ENCODE assay signal across 1 cellular context in the genomic region with DNA sequence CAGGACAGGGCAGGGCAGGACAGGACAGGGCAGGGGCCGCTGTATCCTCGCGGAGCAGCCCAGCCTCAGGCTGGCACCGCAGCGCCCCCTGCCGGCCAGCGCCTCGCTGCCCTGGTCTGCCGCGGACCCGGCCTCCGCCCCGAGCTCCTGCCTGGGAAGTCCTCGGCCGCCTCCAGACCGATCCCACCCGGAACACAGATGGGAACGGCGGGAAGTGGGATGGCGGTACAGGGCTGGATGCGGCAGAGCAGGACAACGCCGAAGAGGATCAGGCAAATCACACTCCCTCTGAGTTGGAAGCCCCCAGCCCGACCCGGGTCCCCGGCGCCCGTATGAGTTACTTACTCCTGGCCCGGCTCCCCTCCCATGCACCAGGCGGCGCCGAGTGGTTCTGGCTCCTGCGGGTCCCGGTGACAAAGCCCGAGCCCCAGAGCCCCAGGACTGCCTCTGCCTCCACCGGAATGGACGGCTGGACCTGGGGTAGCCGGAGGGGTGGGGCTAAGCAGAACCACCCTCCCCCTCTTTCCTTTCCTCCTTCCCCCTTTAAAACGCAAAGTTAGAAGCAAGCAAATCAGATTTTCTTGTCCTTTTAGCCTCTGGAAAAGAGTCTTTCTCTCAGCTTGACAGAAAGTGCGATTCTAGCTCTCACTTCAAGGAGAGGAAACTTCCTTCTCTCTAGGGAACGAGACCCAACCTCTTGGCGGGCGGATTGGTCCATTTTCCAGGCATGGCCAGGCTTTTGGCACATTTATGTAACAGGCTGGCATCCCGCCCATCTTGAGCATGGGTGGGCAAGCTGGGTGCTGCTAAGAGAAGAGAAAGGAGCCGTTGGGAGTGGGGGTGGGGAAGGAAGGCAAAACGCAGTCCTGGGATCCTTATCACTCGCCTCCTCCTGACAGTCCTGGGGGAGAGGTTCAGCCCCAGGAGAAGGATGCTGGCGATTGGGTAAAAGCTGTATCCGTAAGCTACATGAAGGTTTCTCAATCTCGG.
TF ChIP-seq lines count a peak whose summit lies in the region.

TP53I3 (minus strand) TSS at position 449 of the 990 bp plus-strand sequence. CDS start 508 bp downstream, outside the sequence.

TF ChIP-seq in WTC11, 78 proteins besides CTCF, POLR2A, EP300 and RAD21 (continued from another document and continues in another):
- TF ChIP-seq, protein P1, sequence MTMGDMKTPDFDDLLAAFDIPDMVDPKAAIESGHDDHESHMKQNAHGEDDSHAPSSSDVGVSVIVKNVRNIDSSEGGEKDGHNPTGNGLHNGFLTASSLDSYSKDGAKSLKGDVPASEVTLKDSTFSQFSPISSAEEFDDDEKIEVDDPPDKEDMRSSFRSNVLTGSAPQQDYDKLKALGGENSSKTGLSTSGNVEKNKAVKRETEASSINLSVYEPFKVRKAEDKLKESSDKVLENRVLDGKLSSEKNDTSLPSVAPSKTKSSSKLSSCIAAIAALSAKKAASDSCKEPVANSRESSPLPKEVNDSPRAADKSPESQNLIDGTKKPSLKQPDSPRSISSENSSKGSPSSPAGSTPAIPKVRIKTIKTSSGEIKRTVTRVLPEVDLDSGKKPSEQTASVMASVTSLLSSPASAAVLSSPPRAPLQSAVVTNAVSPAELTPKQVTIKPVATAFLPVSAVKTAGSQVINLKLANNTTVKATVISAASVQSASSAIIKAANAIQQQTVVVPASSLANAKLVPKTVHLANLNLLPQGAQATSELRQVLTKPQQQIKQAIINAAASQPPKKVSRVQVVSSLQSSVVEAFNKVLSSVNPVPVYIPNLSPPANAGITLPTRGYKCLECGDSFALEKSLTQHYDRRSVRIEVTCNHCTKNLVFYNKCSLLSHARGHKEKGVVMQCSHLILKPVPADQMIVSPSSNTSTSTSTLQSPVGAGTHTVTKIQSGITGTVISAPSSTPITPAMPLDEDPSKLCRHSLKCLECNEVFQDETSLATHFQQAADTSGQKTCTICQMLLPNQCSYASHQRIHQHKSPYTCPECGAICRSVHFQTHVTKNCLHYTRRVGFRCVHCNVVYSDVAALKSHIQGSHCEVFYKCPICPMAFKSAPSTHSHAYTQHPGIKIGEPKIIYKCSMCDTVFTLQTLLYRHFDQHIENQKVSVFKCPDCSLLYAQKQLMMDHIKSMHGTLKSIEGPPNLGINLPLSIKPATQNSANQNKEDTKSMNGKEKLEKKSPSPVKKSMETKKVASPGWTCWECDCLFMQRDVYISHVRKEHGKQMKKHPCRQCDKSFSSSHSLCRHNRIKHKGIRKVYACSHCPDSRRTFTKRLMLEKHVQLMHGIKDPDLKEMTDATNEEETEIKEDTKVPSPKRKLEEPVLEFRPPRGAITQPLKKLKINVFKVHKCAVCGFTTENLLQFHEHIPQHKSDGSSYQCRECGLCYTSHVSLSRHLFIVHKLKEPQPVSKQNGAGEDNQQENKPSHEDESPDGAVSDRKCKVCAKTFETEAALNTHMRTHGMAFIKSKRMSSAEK (CRISPR knock-in tag; IDR thresholded peaks at IDR 0.05; ENCODE audit: borderline replicate concordance): no peak
- TF ChIP-seq SOX15 (CRISPR knock-in tag; IDR thresholded peaks at IDR 0.05): no peak
- 0 out of 2 replicates have a peak, but pooled peaks have one; percentile 3 for TF ChIP-seq MAX (CRISPR knock-in tag; IDR thresholded peaks at IDR 0.05)
- TF ChIP-seq AFF4 (CRISPR knock-in tag; IDR thresholded peaks at IDR 0.05; ENCODE audit: borderline replicate concordance): no peak
- TF ChIP-seq TP53 (CRISPR knock-in tag; IDR thresholded peaks at IDR 0.05): no peak
- TF ChIP-seq SP1 (CRISPR knock-in tag; conservative IDR thresholded peaks at IDR 0.05): peak; percentile 50
- TF ChIP-seq, protein P2, sequence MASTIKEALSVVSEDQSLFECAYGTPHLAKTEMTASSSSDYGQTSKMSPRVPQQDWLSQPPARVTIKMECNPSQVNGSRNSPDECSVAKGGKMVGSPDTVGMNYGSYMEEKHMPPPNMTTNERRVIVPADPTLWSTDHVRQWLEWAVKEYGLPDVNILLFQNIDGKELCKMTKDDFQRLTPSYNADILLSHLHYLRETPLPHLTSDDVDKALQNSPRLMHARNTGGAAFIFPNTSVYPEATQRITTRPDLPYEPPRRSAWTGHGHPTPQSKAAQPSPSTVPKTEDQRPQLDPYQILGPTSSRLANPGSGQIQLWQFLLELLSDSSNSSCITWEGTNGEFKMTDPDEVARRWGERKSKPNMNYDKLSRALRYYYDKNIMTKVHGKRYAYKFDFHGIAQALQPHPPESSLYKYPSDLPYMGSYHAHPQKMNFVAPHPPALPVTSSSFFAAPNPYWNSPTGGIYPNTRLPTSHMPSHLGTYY (CRISPR knock-in tag; IDR thresholded peaks at IDR 0.05): no peak
- no peak for TF ChIP-seq JAZF1 (CRISPR knock-in tag; IDR thresholded peaks at IDR 0.05)
- no peak for TF ChIP-seq ZNF219 (CRISPR knock-in tag; IDR thresholded peaks at IDR 0.05; ENCODE audit: borderline replicate concordance)
- TF ChIP-seq HMGA2 (CRISPR knock-in tag; IDR thresholded peaks at IDR 0.05): no peak
- TF ChIP-seq NR1H2 (CRISPR knock-in tag; IDR thresholded peaks at IDR 0.05): no peak
- TF ChIP-seq TEAD1 (CRISPR knock-in tag; IDR thresholded peaks at IDR 0.05): no peak; the same call in 1 of the 2 replicates
- TF ChIP-seq, protein P3, sequence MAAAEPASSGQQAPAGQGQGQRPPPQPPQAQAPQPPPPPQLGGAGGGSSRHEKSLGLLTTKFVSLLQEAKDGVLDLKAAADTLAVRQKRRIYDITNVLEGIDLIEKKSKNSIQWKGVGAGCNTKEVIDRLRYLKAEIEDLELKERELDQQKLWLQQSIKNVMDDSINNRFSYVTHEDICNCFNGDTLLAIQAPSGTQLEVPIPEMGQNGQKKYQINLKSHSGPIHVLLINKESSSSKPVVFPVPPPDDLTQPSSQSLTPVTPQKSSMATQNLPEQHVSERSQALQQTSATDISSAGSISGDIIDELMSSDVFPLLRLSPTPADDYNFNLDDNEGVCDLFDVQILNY (CRISPR knock-in tag; IDR thresholded peaks at IDR 0.05): no peak
- TF ChIP-seq MYBL2 (CRISPR knock-in tag; IDR thresholded peaks at IDR 0.05): peak; percentile 83; the same call in 1 of the 2 replicates
- TF ChIP-seq, protein P4, sequence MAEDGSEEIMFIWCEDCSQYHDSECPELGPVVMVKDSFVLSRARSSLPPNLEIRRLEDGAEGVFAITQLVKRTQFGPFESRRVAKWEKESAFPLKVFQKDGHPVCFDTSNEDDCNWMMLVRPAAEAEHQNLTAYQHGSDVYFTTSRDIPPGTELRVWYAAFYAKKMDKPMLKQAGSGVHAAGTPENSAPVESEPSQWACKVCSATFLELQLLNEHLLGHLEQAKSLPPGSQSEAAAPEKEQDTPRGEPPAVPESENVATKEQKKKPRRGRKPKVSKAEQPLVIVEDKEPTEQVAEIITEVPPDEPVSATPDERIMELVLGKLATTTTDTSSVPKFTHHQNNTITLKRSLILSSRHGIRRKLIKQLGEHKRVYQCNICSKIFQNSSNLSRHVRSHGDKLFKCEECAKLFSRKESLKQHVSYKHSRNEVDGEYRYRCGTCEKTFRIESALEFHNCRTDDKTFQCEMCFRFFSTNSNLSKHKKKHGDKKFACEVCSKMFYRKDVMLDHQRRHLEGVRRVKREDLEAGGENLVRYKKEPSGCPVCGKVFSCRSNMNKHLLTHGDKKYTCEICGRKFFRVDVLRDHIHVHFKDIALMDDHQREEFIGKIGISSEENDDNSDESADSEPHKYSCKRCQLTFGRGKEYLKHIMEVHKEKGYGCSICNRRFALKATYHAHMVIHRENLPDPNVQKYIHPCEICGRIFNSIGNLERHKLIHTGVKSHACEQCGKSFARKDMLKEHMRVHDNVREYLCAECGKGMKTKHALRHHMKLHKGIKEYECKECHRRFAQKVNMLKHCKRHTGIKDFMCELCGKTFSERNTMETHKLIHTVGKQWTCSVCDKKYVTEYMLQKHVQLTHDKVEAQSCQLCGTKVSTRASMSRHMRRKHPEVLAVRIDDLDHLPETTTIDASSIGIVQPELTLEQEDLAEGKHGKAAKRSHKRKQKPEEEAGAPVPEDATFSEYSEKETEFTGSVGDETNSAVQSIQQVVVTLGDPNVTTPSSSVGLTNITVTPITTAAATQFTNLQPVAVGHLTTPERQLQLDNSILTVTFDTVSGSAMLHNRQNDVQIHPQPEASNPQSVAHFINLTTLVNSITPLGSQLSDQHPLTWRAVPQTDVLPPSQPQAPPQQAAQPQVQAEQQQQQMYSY (CRISPR knock-in tag; IDR thresholded peaks at IDR 0.05): no peak
- TF ChIP-seq, protein P5, sequence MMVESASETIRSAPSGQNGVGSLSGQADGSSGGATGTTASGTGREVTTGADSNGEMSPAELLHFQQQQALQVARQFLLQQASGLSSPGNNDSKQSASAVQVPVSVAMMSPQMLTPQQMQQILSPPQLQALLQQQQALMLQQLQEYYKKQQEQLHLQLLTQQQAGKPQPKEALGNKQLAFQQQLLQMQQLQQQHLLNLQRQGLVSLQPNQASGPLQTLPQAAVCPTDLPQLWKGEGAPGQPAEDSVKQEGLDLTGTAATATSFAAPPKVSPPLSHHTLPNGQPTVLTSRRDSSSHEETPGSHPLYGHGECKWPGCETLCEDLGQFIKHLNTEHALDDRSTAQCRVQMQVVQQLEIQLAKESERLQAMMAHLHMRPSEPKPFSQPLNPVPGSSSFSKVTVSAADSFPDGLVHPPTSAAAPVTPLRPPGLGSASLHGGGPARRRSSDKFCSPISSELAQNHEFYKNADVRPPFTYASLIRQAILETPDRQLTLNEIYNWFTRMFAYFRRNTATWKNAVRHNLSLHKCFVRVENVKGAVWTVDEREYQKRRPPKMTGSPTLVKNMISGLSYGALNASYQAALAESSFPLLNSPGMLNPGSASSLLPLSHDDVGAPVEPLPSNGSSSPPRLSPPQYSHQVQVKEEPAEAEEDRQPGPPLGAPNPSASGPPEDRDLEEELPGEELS (CRISPR knock-in tag; IDR thresholded peaks at IDR 0.05): no peak
- no peak for TF ChIP-seq NFE2L1 (CRISPR knock-in tag; IDR thresholded peaks at IDR 0.05)
- TF ChIP-seq, protein P6, sequence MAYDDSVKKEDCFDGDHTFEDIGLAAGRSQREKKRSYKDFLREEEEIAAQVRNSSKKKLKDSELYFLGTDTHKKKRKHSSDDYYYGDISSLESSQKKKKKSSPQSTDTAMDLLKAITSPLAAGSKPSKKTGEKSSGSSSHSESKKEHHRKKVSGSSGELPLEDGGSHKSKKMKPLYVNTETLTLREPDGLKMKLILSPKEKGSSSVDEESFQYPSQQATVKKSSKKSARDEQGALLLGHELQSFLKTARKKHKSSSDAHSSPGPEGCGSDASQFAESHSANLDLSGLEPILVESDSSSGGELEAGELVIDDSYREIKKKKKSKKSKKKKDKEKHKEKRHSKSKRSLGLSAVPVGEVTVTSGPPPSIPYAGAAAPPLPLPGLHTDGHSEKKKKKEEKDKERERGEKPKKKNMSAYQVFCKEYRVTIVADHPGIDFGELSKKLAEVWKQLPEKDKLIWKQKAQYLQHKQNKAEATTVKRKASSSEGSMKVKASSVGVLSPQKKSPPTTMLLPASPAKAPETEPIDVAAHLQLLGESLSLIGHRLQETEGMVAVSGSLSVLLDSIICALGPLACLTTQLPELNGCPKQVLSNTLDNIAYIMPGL (CRISPR knock-in tag; IDR thresholded peaks at IDR 0.05): peak; percentile 100
- no peak for TF ChIP-seq ZNF671 (CRISPR knock-in tag; IDR thresholded peaks at IDR 0.05)
- 0 out of 2 replicates have a peak, but pooled peaks have one; percentile 39 for TF ChIP-seq FOXP1 (CRISPR knock-in tag; IDR thresholded peaks at IDR 0.05; ENCODE audit: borderline replicate concordance)
- TF ChIP-seq ZNF416 (CRISPR knock-in tag; IDR thresholded peaks at IDR 0.05): peak; percentile 68; the same call in 1 of the 2 replicates
- TF ChIP-seq ZNF138 (CRISPR knock-in tag; conservative IDR thresholded peaks at IDR 0.05): no peak
- no peak; the same call in 1 of the 2 replicates for TF ChIP-seq CBFB (CRISPR knock-in tag; IDR thresholded peaks at IDR 0.05; ENCODE audit: low read depth)
- TF ChIP-seq AR (CRISPR knock-in tag; IDR thresholded peaks at IDR 0.05): 0 out of 2 replicates have a peak, but pooled peaks have one; percentile 33
